Comparison of ENCODE assay signal across 24 cellular contexts in the genomic region with DNA sequence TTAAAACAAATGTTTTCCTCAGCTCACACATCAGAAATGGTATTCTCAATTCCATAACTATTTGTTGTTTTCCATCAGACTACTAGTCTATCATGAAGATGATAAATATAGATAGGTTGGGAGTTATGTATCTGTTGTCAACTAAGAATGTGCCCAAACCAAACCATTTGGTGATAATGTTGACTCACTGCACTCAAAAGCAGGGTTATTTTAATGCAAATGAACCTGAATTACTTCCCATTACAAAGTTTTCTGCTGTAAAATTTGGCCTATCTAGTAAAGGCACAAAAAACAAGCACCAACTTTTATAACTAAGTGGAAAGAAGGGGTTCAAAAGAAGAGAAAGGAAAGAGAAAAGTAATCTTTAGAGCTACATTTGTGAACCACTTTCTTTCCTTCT.
"Had no signal": no experiment of that assay in that cellular context is flagged by ENCODE, and none has a peak within 500 bp of the region (broad histone marks: within the 10 kb centered on the region; RNA-seq: fewer than 3 reads in every experiment).

No MANE protein-coding gene starts in this region.

- DNase-seq: activated B cell treated with CpG ODN at 0.5 μM for 24 hours; activated CD4-positive, alpha-beta T cell treated with anti-CD3 and anti-CD28 coated beads for 1 hour; activated CD4-positive, alpha-beta T cell treated with anti-CD3 and anti-CD28 coated beads, Interleukin-2, amount 10 ng/mL, durations not matched to agents 24 days and 14 days; activated CD4-positive, alpha-beta T cell treated with anti-CD3 and anti-CD28 coated beads, Interleukin-2, amount 50 U/mL, for 48 hours; activated CD8-positive, alpha-beta memory T cell treated with anti-CD3 and anti-CD28 coated beads, Interleukin-2, amount 10 ng/mL, durations not matched to agents 7 days and 5 days; activated gamma-delta T cell; activated naive CD4-positive, alpha-beta T cell treated with anti-CD3 and anti-CD28 coated beads, Interleukin-2, amount 10 ng/mL, durations not matched to agents 7 days and 5 days; activated naive CD8-positive, alpha-beta T cell treated with anti-CD3 and anti-CD28 coated beads for 36 hours; activated T-cell treated with anti-CD3 and anti-CD28 coated beads, Interleukin-2, amount 50 U/mL, for 4 hours; caudate nucleus; MV-4-11; NCI-H1092 treated with DMSO at 0.1 percent for 48 hours; NCI-H1417 treated with DMSO at 0.1 percent for 48 hours; NCI-H1694; NCI-H2029; NCI-H345; NCI-H510A; NCI-H526 treated with DMSO at 0.1 percent for 48 hours; NCI-H82; Peyer's patch; SHP77 had no signal

- H3K27ac Mint-ChIP-seq: activated B cell treated with CpG ODN at 0.5 μM for 24 hours; activated CD4-positive, alpha-beta T cell treated with anti-CD3 and anti-CD28 coated beads, Interleukin-2, amount 10 ng/mL, durations not matched to agents 24 days and 14 days; activated CD8-positive, alpha-beta memory T cell treated with anti-CD3 and anti-CD28 coated beads, Interleukin-2, amount 10 ng/mL, durations not matched to agents 7 days and 5 days; activated naive CD4-positive, alpha-beta T cell treated with anti-CD3 and anti-CD28 coated beads, Interleukin-2, amount 10 ng/mL, durations not matched to agents 7 days and 5 days; activated naive CD8-positive, alpha-beta T cell treated with anti-CD3 and anti-CD28 coated beads for 36 hours; activated T-helper 17 cell treated with anti-CD3 and anti-CD28 coated beads, Interleukin-2, amount 50 U/mL, for 72 hours; T-helper 1 cell treated with Interleukin-12 subunit alpha and Interleukin-12 subunit beta and Interleukin-4 antibody, amounts not matched to agents 30 μg/mL and 1 μg/mL, for 36 hours had no signal

- ATAC-seq: activated CD8-positive, alpha-beta memory T cell treated with anti-CD3 and anti-CD28 coated beads, Interleukin-2, amount 10 ng/mL, durations not matched to agents 7 days and 5 days; activated T-cell treated with anti-CD3 and anti-CD28 coated beads, Interleukin-2, amount 50 U/mL, for 4 hours; activated T-helper 17 cell treated with anti-CD3 and anti-CD28 coated beads, Interleukin-2, amount 50 U/mL, for 72 hours had no signal

- H3K4me1 ChIP-seq: Peyer's patch, SJSA1 had no signal

- H3K27me3 Mint-ChIP-seq: activated B cell treated with CpG ODN at 0.5 μM for 24 hours; activated CD4-positive, alpha-beta T cell treated with anti-CD3 and anti-CD28 coated beads, Interleukin-2, amount 10 ng/mL, durations not matched to agents 24 days and 14 days; activated CD8-positive, alpha-beta memory T cell treated with anti-CD3 and anti-CD28 coated beads, Interleukin-2, amount 10 ng/mL, durations not matched to agents 7 days and 5 days; activated naive CD4-positive, alpha-beta T cell treated with anti-CD3 and anti-CD28 coated beads, Interleukin-2, amount 10 ng/mL, durations not matched to agents 7 days and 5 days; activated naive CD8-positive, alpha-beta T cell treated with anti-CD3 and anti-CD28 coated beads for 36 hours; activated T-helper 17 cell treated with anti-CD3 and anti-CD28 coated beads, Interleukin-2, amount 50 U/mL, for 72 hours had no signal

- H3K9me3 Mint-ChIP-seq: activated B cell treated with CpG ODN at 0.5 μM for 24 hours; activated CD4-positive, alpha-beta T cell treated with anti-CD3 and anti-CD28 coated beads, Interleukin-2, amount 10 ng/mL, durations not matched to agents 24 days and 14 days; activated T-helper 17 cell treated with anti-CD3 and anti-CD28 coated beads, Interleukin-2, amount 50 U/mL, for 72 hours had no signal

- H3K9me3 ChIP-seq: Peyer's patch, SJSA1 had no signal

- H3K4me3 ChIP-seq: Peyer's patch, SJSA1 had no signal

- H3K4me1 Mint-ChIP-seq: activated B cell treated with CpG ODN at 0.5 μM for 24 hours; activated CD4-positive, alpha-beta T cell treated with anti-CD3 and anti-CD28 coated beads, Interleukin-2, amount 10 ng/mL, durations not matched to agents 24 days and 14 days; activated CD8-positive, alpha-beta memory T cell treated with anti-CD3 and anti-CD28 coated beads, Interleukin-2, amount 10 ng/mL, durations not matched to agents 7 days and 5 days; activated naive CD4-positive, alpha-beta T cell treated with anti-CD3 and anti-CD28 coated beads, Interleukin-2, amount 10 ng/mL, durations not matched to agents 7 days and 5 days; activated naive CD8-positive, alpha-beta T cell treated with anti-CD3 and anti-CD28 coated beads for 36 hours; activated T-helper 17 cell treated with anti-CD3 and anti-CD28 coated beads, Interleukin-2, amount 50 U/mL, for 72 hours had no signal

- H3K4me3 Mint-ChIP-seq: activated B cell treated with CpG ODN at 0.5 μM for 24 hours; activated CD4-positive, alpha-beta T cell treated with anti-CD3 and anti-CD28 coated beads, Interleukin-2, amount 10 ng/mL, durations not matched to agents 24 days and 14 days; activated CD8-positive, alpha-beta memory T cell treated with anti-CD3 and anti-CD28 coated beads, Interleukin-2, amount 10 ng/mL, durations not matched to agents 7 days and 5 days; activated naive CD4-positive, alpha-beta T cell treated with anti-CD3 and anti-CD28 coated beads, Interleukin-2, amount 10 ng/mL, durations not matched to agents 7 days and 5 days; activated naive CD8-positive, alpha-beta T cell treated with anti-CD3 and anti-CD28 coated beads for 36 hours; activated T-cell treated with anti-CD3 and anti-CD28 coated beads, Interleukin-2, amount 50 U/mL, for 4 hours; activated T-helper 17 cell treated with anti-CD3 and anti-CD28 coated beads, Interleukin-2, amount 50 U/mL, for 72 hours; T-helper 1 cell treated with Interleukin-12 subunit alpha and Interleukin-12 subunit beta and Interleukin-4 antibody, amounts not matched to agents 30 μg/mL and 1 μg/mL, for 36 hours had no signal

- H3K27ac ChIP-seq: Peyer's patch, SJSA1 had no signal

- H3K27me3 ChIP-seq: Peyer's patch, SJSA1 had no signal
